8 cellular contexts compared by ENCODE assay signal in the genomic region with DNA sequence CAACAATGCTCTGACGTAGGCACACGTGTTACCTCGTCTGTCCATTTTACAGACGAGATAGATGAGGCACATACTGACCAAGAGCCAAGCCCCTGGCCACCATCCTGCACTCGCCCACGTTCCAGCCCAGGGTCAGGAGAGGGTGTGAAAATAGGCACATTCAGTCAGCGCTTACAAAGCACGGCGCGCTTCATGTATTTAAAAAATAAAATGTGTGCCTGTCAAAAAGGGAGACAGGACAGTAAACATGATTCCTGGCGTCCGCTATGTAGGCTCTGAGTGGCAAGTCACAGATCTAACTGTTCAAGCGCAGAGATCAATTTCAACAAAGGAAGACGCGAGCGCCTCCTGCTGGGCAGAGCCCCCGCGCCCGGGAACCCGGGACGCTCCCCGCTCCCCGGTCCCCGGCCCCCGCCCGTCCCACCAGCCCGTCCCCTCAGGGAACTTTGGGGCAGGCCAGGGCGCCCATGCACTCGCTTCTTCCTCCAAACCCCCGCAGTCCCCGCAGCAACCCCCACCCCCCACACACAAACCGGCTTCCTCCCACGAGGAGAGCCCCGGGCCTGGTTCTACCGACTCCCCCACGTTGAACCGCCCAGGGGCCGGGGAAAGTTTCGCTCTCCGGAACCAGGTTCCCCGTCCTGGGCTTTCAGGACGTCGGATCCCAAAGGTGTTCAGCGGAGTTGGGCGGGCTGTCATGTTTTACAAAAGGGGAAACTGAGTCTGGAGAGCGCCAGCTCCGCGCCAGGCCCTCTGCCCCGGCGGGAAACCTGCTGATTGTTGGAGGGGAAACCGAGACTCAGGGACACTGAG.
DNase-seq lines count a peak whose midpoint lies in the region; ATAC-seq and TF ChIP-seq lines count a peak whose summit lies in the region.

No MANE protein-coding gene starts in this region.

- ATAC-seq in HG02943 (IDR thresholded peaks at IDR 0.05; ENCODE audit: low read depth, unreplicated experiment): peak; percentile 22

- H3K4me2 ChIP-seq in OCI-LY1 (ENCODE audit: low read length): peak overlapping the region; percentile 81

- no peak overlapping the region for H2AFZ ChIP-seq in OCI-LY1 (ENCODE audit: low read length)

- DNase-seq in ELR (ENCODE audit: low read depth) (peak; percentile 84), activated T-cell treated with anti-CD3 and anti-CD28 coated beads for 24 hours (ENCODE audit: low read depth) (peak; percentile 89), epidermal melanocyte (ENCODE audit: insufficient read length, low spot score) (peak; percentile 77), midbrain (lab: John Stamatoyannopoulos, UW) (peak; percentile 82), NCI-H510A treated with DMSO at 0.1 percent for 48 hours (lab: John Stamatoyannopoulos, UW) (no peak)
- peak; percentile 79 to 82 for DNase-seq in stimulated activated CD8-positive, alpha-beta memory T cell treated with anti-CD3 and anti-CD28 coated beads, Interleukin-15, amount 100 ng/mL, for 4 hours (ENCODE audit: low read depth in 2 of 2)

- H3K9me3 ChIP-seq in OCI-LY1 (ENCODE audit: low read length): 0 out of 2 replicates have a peak, but pooled peaks cover 3% of the 10 kb centered on the region

- peak overlapping the region; percentile 78 for H3K27ac ChIP-seq in OCI-LY1 (ENCODE audit: low read depth, low read length, poor library complexity, severe bottlenecking)

- peaks cover 24% of the 10 kb centered on the region for H3K4me1 ChIP-seq in OCI-LY1 (ENCODE audit: insufficient read depth, low read length, severe bottlenecking)

- no peaks in the 10 kb centered on the region for H3K36me3 ChIP-seq in OCI-LY1 (ENCODE audit: insufficient read depth, low read length)

- TF ChIP-seq CTCF in OCI-LY1 (IDR thresholded peaks at IDR 0.05; ENCODE audit: low read length): peak; percentile 78

- H3K79me2 ChIP-seq in OCI-LY1 (ENCODE audit: insufficient read depth, low read length): no peaks in the 10 kb centered on the region

- H4K20me1 ChIP-seq in OCI-LY1 (ENCODE audit: insufficient read depth, low read length): no peaks in the 10 kb centered on the region

- H3K9me2 ChIP-seq in OCI-LY1 (ENCODE audit: low read depth, low read length): no peaks in the 10 kb centered on the region

- H3K27me3 ChIP-seq in OCI-LY1 (ENCODE audit: insufficient read depth, low read length): peaks cover 8% of the 10 kb centered on the region; the same call in 1 of the 2 replicates

- H3F3A ChIP-seq in OCI-LY1 (ENCODE audit: insufficient read depth, low read length): no peaks in the 10 kb centered on the region

- H3K9ac ChIP-seq in OCI-LY1 (ENCODE audit: low read length): peak overlapping the region; percentile 86

- H3K4me3 ChIP-seq in OCI-LY1 (ENCODE audit: low read depth, low read length, poor library complexity, severe bottlenecking): peak overlapping the region; percentile 71
